In the genomic region with DNA sequence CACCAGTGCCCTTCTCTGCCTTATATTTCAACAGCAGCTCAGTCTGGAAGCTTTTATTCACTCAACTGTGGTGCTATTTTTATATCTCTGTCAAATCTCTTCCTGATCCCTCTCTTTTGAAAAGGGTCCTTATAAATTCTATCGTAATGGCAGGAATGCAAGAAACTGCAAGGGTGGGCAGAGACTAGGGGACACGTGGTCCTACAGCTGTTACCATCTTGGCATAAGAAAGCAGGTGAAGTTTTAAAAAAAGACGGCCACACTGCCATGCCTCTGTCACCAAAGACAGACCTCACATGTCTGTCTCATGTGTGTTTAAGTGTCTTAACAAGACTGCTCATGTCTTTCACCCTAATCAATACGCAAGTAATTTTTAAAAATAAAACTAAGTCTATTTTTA, we compare ENCODE assay signal across 6 cellular contexts.
"Had no signal": no experiment of that assay in that cellular context is flagged by ENCODE, and none has a peak within 500 bp of the region (broad histone marks: within the 10 kb centered on the region; RNA-seq: fewer than 3 reads in every experiment).

No MANE protein-coding gene starts in this region.

- H3K4me1 Mint-ChIP-seq: IgD-negative memory B cell had no signal

- H3K4me3 ChIP-seq: GM23338 had no signal

- H2AFZ ChIP-seq: GM23338 had no signal

- H3K27me3 Mint-ChIP-seq: IgD-negative memory B cell had no signal

- H3K9me3 Mint-ChIP-seq: GM23338, H9 had no signal

- H3K27ac ChIP-seq: HL-60 had no signal

- H3K4me2 ChIP-seq: GM23338 had no signal

- DNase-seq: H9, HCEC 1CT had no signal

- H3K27ac Mint-ChIP-seq: GM23338, IgD-negative memory B cell had no signal

- H3K4me3 Mint-ChIP-seq: GM23338, H9, IgD-negative memory B cell had no signal

- ATAC-seq: GM23338, HepG2 had no signal
